ENCODE assay signal across 13 cellular contexts in the genomic region with DNA sequence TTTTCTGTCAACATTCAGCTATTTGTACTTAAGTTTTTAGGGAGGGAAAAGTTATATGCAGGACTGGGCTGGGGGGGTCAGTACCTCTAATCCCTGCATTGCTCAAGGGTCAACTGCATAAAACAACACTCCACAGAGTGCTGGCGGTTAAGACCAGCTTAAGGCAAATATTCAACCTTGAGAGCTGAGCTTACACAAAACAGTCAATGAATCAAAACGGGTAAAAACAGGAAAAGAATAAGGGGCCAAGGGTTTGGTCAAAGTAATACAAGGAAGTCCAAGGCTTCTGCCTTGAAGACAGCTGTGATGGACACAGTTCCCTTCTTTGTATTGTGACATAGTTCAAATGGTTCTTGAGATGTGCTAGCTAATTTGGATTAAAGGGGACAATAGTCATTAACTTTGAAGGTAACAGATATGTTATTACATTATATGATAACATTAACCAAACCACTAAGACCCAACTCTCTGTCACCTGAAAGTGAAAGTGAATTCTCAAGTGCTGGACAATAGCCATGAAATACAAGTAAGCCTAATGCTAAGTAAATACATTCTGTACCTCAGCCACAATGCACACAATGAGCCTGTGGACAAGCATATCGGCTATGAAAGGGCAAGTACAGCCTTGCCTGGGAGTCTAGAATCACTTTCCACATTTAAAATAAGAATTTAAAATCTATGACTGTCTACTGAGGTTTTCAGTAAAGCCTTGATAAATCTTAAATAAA.
DNase-seq lines count a peak whose midpoint lies in the region; ATAC-seq, FAIRE-seq and TF ChIP-seq lines count a peak whose summit lies in the region.
"Had no signal": no experiment of that assay in that cellular context is flagged by ENCODE, and none has a peak within 500 bp of the region (broad histone marks: within the 10 kb centered on the region; RNA-seq: fewer than 3 reads in every experiment).

No MANE protein-coding gene starts in this region.

- H3K9me3 ChIP-seq in PC-9 (ENCODE audit: insufficient read depth, low read depth), result no peaks in the 10 kb centered on the region
- H3K9me3 ChIP-seq: Peyer's patch had no signal

- no peak for TF ChIP-seq CTCF in PC-9 (conservative IDR thresholded peaks at IDR 0.05)

- H3F3A ChIP-seq in PC-9 (ENCODE audit: insufficient read depth, low read depth), result no peaks in the 10 kb centered on the region

- H3K4me1 ChIP-seq in PC-9 (replicated peaks; ENCODE audit: insufficient read depth), result peaks cover 11% of the 10 kb centered on the region; the same call in 1 of the 2 replicates
- H3K4me1 ChIP-seq: sigmoid colon had no signal

- intact Hi-C loops in left ventricle myocardium superior (cut with micrococcal nuclease) (no loop called here), Right ventricle myocardium superior (cut with DNase I) (no loop called here), PC-9 (cut with micrococcal nuclease; ENCODE audit: unreplicated experiment) (no loop called here)

- no peaks in the 10 kb centered on the region for H3K36me3 ChIP-seq in PC-9 (ENCODE audit: low read depth)
- H3K36me3 ChIP-seq: Peyer's patch, sigmoid colon had no signal

- H3K79me2 ChIP-seq in PC-9 (ENCODE audit: low read depth), result no peaks in the 10 kb centered on the region

- H3K27ac ChIP-seq in PC-9, result no peak overlapping the region
- H3K27ac ChIP-seq: Peyer's patch, sigmoid colon had no signal

- H3K9me2 ChIP-seq in PC-9 (ENCODE audit: insufficient read depth), result no peaks in the 10 kb centered on the region

- DNase-seq in left ventricle myocardium superior, result no peak
- DNase-seq in Right ventricle myocardium superior, result no peak
- DNase-seq in PC-9, result peak in 1 of 2 experiments; percentile 34
- DNase-seq in glomerular endothelial cell (ENCODE audit: extremely low read depth, low read depth, low spot score), result peak; percentile 70
- no peak for DNase-seq in urothelium cell line (ENCODE audit: low spot score)
- no peak for DNase-seq in midbrain (lab: John Stamatoyannopoulos, UW)
- no peak for DNase-seq in 8988T
- no peak for DNase-seq in hypothalamus (lab: John Stamatoyannopoulos, UW)
- DNase-seq: activated T-cell treated with anti-CD3 and anti-CD28 coated beads, Interleukin-2, amount 50 U/mL, for 72 hours; HCEC 1CT; Peyer's patch; sigmoid colon had no signal

- H3K4me3 ChIP-seq in PC-9, result no peak overlapping the region; the same call in 1 of the 2 replicates
- H3K4me3 ChIP-seq: Peyer's patch, sigmoid colon had no signal

- POLR2A ChIA-PET in PC-9 (lab: Charles Lee; ENCODE audit: unreplicated experiment), result no interaction called here

- ATAC-seq in left ventricle myocardium superior (peak; percentile 36), Right ventricle myocardium superior (ENCODE audit: poor library complexity) (no peak)
- ATAC-seq: activated T-cell treated with anti-CD3 and anti-CD28 coated beads, Interleukin-2, amount 50 U/mL, for 72 hours had no signal

- no TSS peak for BruUV-seq in PC-9 (replicated peaks; lab: Mats Ljungman, UMichigan)

- CTCF ChIA-PET in PC-9 (lab: Charles Lee), result no interaction called here

- peak; percentile 5 for FAIRE-seq in urothelium cell line (lab: Jason Lieb, UNC)
- FAIRE-seq: GM19239 had no signal

- H2AFZ ChIP-seq in PC-9, result 0 out of 2 replicates have a peak overlapping the region, but pooled peaks have one; percentile 52

- no peaks in the 10 kb centered on the region for H4K20me1 ChIP-seq in PC-9 (ENCODE audit: insufficient read depth)

- peak overlapping the region; percentile 32 for H3K4me2 ChIP-seq in PC-9

- no peaks in the 10 kb centered on the region for H3K27me3 ChIP-seq in PC-9 (ENCODE audit: insufficient read depth, low read depth)
- H3K27me3 ChIP-seq: Peyer's patch, sigmoid colon had no signal
